In the genomic region with DNA sequence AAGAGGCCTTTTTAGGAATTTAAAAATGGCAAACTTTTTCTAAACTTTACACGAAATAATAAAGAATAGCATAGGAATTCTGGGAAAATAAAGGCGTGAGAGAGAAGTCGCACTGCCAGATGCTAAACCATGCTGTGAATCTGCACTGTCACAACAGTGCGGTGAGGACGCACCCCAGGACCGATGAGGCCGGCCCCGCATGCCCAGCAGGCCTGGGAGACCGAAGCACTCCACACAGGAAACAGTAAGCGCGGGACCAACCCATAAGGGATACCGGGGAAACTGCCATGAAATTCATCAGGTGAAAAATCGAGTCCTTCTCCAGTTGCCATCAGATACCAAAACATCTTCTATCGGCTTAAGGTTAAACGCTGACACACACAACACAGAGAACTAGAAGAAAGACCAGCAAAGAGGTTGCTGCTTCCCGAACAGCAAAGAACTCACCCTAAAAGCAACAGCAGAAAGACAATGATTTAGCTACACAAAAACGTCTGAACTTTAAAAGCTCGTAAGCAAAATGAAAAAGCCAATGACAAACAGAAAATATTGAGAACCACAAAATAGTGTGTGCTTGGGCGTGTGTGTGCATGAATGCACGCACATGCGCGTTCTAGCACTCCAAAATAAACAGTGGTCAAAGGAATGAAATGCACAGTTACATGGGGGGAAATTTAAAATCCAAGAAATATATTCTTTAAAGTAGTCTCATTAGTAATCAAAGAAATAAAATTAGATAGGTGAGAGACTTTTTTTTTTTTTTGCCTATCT, we compare ENCODE assay signal across 14 cellular contexts.
"Had no signal": no experiment of that assay in that cellular context is flagged by ENCODE, and none has a peak within 500 bp of the region (broad histone marks: within the 10 kb centered on the region; RNA-seq: fewer than 3 reads in every experiment).

No MANE protein-coding gene starts in this region.

- H3K27ac ChIP-seq: breast epithelium, gastroesophageal sphincter, pancreas, skin epidermis, thoracic aorta had no signal

- H3K27me3 ChIP-seq: breast epithelium, gastroesophageal sphincter, pancreas, stomach had no signal

- H3K4me1 ChIP-seq: breast epithelium, pancreas had no signal

- H3K27me3 Mint-ChIP-seq: activated CD4-positive, alpha-beta memory T cell treated with anti-CD3 and anti-CD28 coated beads for 36 hours had no signal

- H3K9me3 Mint-ChIP-seq: T-helper 2 cell treated with Interferon-gamma antibody and Interleukin-4, amounts not matched to agents 5 μg/mL and 100 μg/mL, for 36 hours had no signal

- H3K36me3 Mint-ChIP-seq: activated CD4-positive, alpha-beta memory T cell treated with anti-CD3 and anti-CD28 coated beads for 36 hours had no signal

- H3K36me3 ChIP-seq: breast epithelium, gastroesophageal sphincter, pancreas, stomach, thoracic aorta had no signal

- DNase-seq: activated CD4-positive, alpha-beta memory T cell treated with anti-CD3 and anti-CD28 coated beads for 36 hours; activated CD4-positive, alpha-beta T cell treated with anti-CD3 and anti-CD28 coated beads for 1 hour; activated effector memory CD4-positive, alpha-beta T cell treated with anti-CD3 and anti-CD28 coated beads, Interleukin-2, amount 50 U/mL, for 16 hours; activated T-cell treated with anti-CD3 and anti-CD28 coated beads, Interleukin-2, amount 50 U/mL, for 4 hours; amygdala; pancreas; stomach had no signal

- H3K4me3 ChIP-seq: breast epithelium, gastroesophageal sphincter, pancreas, skin epidermis, stomach, thoracic aorta had no signal

- ATAC-seq: activated naive CD4-positive, alpha-beta T cell treated with anti-CD3 and anti-CD28 coated beads, Interleukin-2, amount 50 U/mL, for 72 hours; activated T-cell treated with anti-CD3 and anti-CD28 coated beads, Interleukin-2, amount 50 U/mL, for 4 hours; gastroesophageal sphincter; pancreas had no signal

- H3K4me3 Mint-ChIP-seq: activated CD4-positive, alpha-beta memory T cell treated with anti-CD3 and anti-CD28 coated beads for 36 hours; activated T-cell treated with anti-CD3 and anti-CD28 coated beads, Interleukin-2, amount 50 U/mL, for 4 hours; neural crest cell; T-helper 2 cell treated with Interferon-gamma antibody and Interleukin-4, amounts not matched to agents 5 μg/mL and 100 μg/mL, for 36 hours had no signal

- H3K27ac Mint-ChIP-seq: activated CD4-positive, alpha-beta memory T cell treated with anti-CD3 and anti-CD28 coated beads for 36 hours; activated naive CD4-positive, alpha-beta T cell treated with anti-CD3 and anti-CD28 coated beads, Interleukin-2, amount 50 U/mL, for 72 hours; T-helper 2 cell treated with Interferon-gamma antibody and Interleukin-4, amounts not matched to agents 5 μg/mL and 100 μg/mL, for 36 hours had no signal

- H3K9me3 ChIP-seq: gastroesophageal sphincter, pancreas, thoracic aorta had no signal
